In the genomic region with DNA sequence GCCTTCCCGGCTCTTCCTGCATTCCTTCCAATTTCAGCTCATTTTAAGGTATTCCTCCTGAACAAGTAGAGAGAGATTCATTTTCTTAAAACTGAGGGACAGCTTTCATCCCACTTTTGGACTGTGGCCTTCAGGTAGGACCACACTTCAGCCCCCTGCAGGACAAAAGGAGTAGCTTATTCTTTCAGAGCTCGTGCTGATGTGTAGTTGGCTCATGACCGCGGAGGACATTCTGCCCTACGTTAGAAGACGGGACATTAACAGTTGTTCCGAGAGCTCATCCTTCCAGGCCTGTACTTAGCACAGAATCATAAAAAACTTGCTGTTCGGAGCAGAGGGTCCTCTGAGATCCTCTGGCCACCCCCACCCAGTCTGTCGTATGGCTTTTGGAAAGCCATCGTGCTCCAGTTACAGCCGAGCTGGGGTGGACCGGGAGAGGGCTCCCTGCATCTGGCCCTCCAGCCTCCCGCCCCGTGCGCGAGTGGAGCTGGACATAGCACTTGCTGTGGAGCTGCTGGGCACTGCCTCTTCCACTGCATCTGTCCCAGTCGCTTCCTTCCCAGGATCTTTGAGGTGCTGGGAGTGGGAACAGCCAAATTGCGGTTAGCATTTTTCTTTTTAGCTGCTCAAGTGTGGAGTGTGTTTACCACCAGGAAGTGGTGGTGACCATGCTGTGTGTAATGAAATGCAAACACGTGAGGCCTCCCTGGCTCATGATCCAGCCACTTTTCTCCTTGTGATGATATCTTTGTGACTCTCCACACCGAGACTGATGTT, we compare ENCODE assay signal across 11 cellular contexts.
DNase-seq lines count a peak whose midpoint lies in the region; FAIRE-seq and TF ChIP-seq lines count a peak whose summit lies in the region.
"Had no signal": no experiment of that assay in that cellular context is flagged by ENCODE, and none has a peak within 500 bp of the region (broad histone marks: within the 10 kb centered on the region; RNA-seq: fewer than 3 reads in every experiment).

No MANE protein-coding gene starts in this region.

- peak; percentile 44 for DNase-seq in AG20443 (ENCODE audit: low spot score)
- peak; percentile 8 for DNase-seq in GM23248
- DNase-seq in astrocyte of the spinal cord (ENCODE audit: low read depth, low spot score): peak; percentile 57
- peak; percentile 34 for DNase-seq in mesendoderm
- no peak for DNase-seq in hippocampal formation (lab: John Stamatoyannopoulos, UW)
- no peak for DNase-seq in GM20000 (ENCODE audit: low spot score)
- no peak for DNase-seq in GM12892 (ENCODE audit: insufficient read length)
- no peak for DNase-seq in small intestine
- DNase-seq: cerebellar nuclear complex, NCI-H1105, OCI-M1 had no signal

- H3K9ac ChIP-seq in GM23248: no peak overlapping the region
- no peak overlapping the region for H3K9ac ChIP-seq in mesendoderm (ENCODE audit: low read length)

- H3K9me2 ChIP-seq in GM23248 (ENCODE audit: insufficient read depth): no peaks in the 10 kb centered on the region

- peak overlapping the region; percentile 17 for H3K56ac ChIP-seq in mesendoderm (ENCODE audit: low read length)

- no peak overlapping the region for H4K8ac ChIP-seq in mesendoderm (ENCODE audit: low read depth, low read length)

- H3K4me2 ChIP-seq in GM23248 (ENCODE audit: unreplicated experiment) (no peak overlapping the region), mesendoderm (ENCODE audit: low read length) (no peak overlapping the region)

- H3K79me1 ChIP-seq in mesendoderm (ENCODE audit: low read length): no peaks in the 10 kb centered on the region

- FAIRE-seq in GM12892 (lab: Jason Lieb, UNC) (no peak), small intestine (lab: Jason Lieb, UNC) (no peak)

- no peaks in the 10 kb centered on the region for H3K27me3 ChIP-seq in GM23248 (replicated peaks; ENCODE audit: insufficient read depth)
- no peaks in the 10 kb centered on the region for H3K27me3 ChIP-seq in mesendoderm (ENCODE audit: insufficient read depth, low read length, poor library complexity)
- no peaks in the 10 kb centered on the region for H3K27me3 ChIP-seq in small intestine (ENCODE audit: control insufficient read depth in 2 of 2, insufficient read depth in 2 of 2, low read length in 2 of 2)

- no peak overlapping the region for H2AFZ ChIP-seq in GM23248

- TF ChIP-seq CTCF in astrocyte of the spinal cord (IDR thresholded peaks at IDR 0.05; ENCODE audit: low read depth, low read length): peak; percentile 18
- TF ChIP-seq CTCF in GM20000 (IDR thresholded peaks at IDR 0.05; ENCODE audit: extremely low read depth, missing control alignments): no peak

- no peak overlapping the region for H2BK5ac ChIP-seq in mesendoderm (ENCODE audit: low read length)

- no peak overlapping the region for H3K4ac ChIP-seq in mesendoderm (ENCODE audit: low read depth, low read length)

- 91 to 95% methylated on average over 20 of the region's 20 CpGs for WGBS in GM23248 (ENCODE audit: low coverage in 1 of 2, low lambda C conversion rate in 2 of 2, missing lambda C conversion rate in 2 of 2), 2 experiments
- whole genome bisulfite sequencing in mesendoderm (ENCODE audit: extremely low coverage, insufficient coverage, low lambda C conversion rate): no CpG with 5 or more reads among the region's 20 CpGs
- 87 to 92% (median 91%) methylated on average over 20 of the region's 20 CpGs for WGBS in small intestine, 3 donors

- H3K27ac ChIP-seq in GM23248 (no peak overlapping the region), mesendoderm (ENCODE audit: low read depth, low read length) (no peak overlapping the region), small intestine (ENCODE audit: low read depth in 1 of 2, low read length in 1 of 2) (no peak overlapping the region)

- no peaks in the 10 kb centered on the region for H4K20me1 ChIP-seq in GM23248 (ENCODE audit: insufficient read depth)

- no peak overlapping the region for H2BK120ac ChIP-seq in mesendoderm (ENCODE audit: low read depth, low read length)

- H3K4me1 ChIP-seq in GM23248 (ENCODE audit: insufficient read depth) (no peaks in the 10 kb centered on the region), mesendoderm (ENCODE audit: control insufficient read depth, low read depth, low read length) (no peaks in the 10 kb centered on the region), small intestine (ENCODE audit: control insufficient read depth in 2 of 2, insufficient read depth in 1 of 2, low read depth in 1 of 2, low read length in 1 of 2) (no peaks in the 10 kb centered on the region)

- H4K5ac ChIP-seq in mesendoderm (ENCODE audit: low read length): no peak overlapping the region

- no peak overlapping the region for H3K4me3 ChIP-seq in GM23248
- no peak overlapping the region for H3K4me3 ChIP-seq in astrocyte of the spinal cord (ENCODE audit: low read depth, low read length)
- no peak overlapping the region for H3K4me3 ChIP-seq in mesendoderm (ENCODE audit: low read length)
- no peak overlapping the region for H3K4me3 ChIP-seq in small intestine (ENCODE audit: low read depth in 1 of 2, low read length in 2 of 2)

- in situ Hi-C loops in GM23248 (cut with MboI): no loop called here
- in situ Hi-C loops in astrocyte of the spinal cord (cut with HindIII; ENCODE audit: low sequenced_read_pairs): no loop called here

- H3K36me3 ChIP-seq in GM23248 (ENCODE audit: low read depth) (no peaks in the 10 kb centered on the region), mesendoderm (ENCODE audit: control insufficient read depth, insufficient read depth, low read length) (no peaks in the 10 kb centered on the region), small intestine (ENCODE audit: control insufficient read depth in 2 of 2, insufficient read depth in 2 of 2, low read length in 2 of 2) (no peaks in the 10 kb centered on the region)

- H2BK15ac ChIP-seq in mesendoderm (replicated peaks; ENCODE audit: low read depth): no peak overlapping the region

- H3K79me2 ChIP-seq in GM23248 (ENCODE audit: insufficient read depth) (no peaks in the 10 kb centered on the region), mesendoderm (ENCODE audit: control insufficient read depth, insufficient read depth, low read length) (no peaks in the 10 kb centered on the region)

- no peak overlapping the region for H2AK5ac ChIP-seq in mesendoderm (ENCODE audit: low read length)

- no peak overlapping the region for H3K18ac ChIP-seq in mesendoderm (ENCODE audit: low read length)

- H3K9me3 ChIP-seq in GM23248 (ENCODE audit: low read depth) (no peaks in the 10 kb centered on the region), small intestine (ENCODE audit: control insufficient read depth, low read depth) (no peaks in the 10 kb centered on the region)

- H3K23ac ChIP-seq in mesendoderm (ENCODE audit: low read length): no peak overlapping the region

- H3F3A ChIP-seq in GM23248 (ENCODE audit: insufficient read depth): no peaks in the 10 kb centered on the region

- no peak for TF ChIP-seq POLR2A in GM12892 (IDR thresholded peaks at IDR 0.05; ENCODE audit: low read depth, low read length)

Comparison
In these comparisons a context has a peak if more than half of its experiments do, and no peak if none do; other contexts are left out.
1. DNase-seq: peak in AG20443 (single experiment), GM23248 (single experiment), astrocyte of the spinal cord (single experiment) and mesendoderm (single experiment); none in hippocampal formation (0 of 2), GM20000 (single experiment), GM12892 (single experiment) and small intestine (single experiment).